In genomic region chr21:32377991-32378390, GRCh38 we compare ENCODE assay signal across 32 cellular contexts. TPM values are rescaled to one million over a fixed set of nuclear protein-coding genes. Genes with fewer than 3 reads are reported as not detected.
DNase-seq lines count a peak whose midpoint lies in the region; ATAC-seq and TF ChIP-seq lines count a peak whose summit lies in the region.
"Had no signal": no experiment of that assay in that cellular context is flagged by ENCODE, and none has a peak within 500 bp of the region (broad histone marks: within the 10 kb centered on the region; RNA-seq: fewer than 3 reads in every experiment).

No MANE protein-coding gene starts in this region.

- intact Hi-C loops in MCF 10A (cut with micrococcal nuclease) (no loop called here), mammary epithelial cell (cut with micrococcal nuclease) (no loop called here), sciatic nerve (cut with DNase I) (no loop called here), aorta (cut with DNase I) (no loop called here)

- H4K20me1 ChIP-seq in mammary epithelial cell (ENCODE audit: insufficient read depth, low read length), result no peaks in the 10 kb centered on the region

- CTCF ChIA-PET in MCF 10A (lab: Yijun Ruan, JAX) (no interaction called here), mammary epithelial cell (lab: Charles Lee; ENCODE audit: low non-redundant PET) (no interaction called here)

- DNase-seq in MCF 10A (ENCODE audit: unreplicated experiment) (no peak), mammary epithelial cell (no peak), sciatic nerve (ENCODE audit: low spot score) (no peak), aorta (no peak), NCI-H69 (lab: John Stamatoyannopoulos, UW) (no peak), SIG-M5 (lab: John Stamatoyannopoulos, UW) (no peak)
- DNase-seq: activated CD4-positive, alpha-beta T cell treated with anti-CD3 and anti-CD28 coated beads for 4 hours; amniotic stem cell; colonic mucosa; COR-L47; DMS53; effector memory CD4-positive, alpha-beta T cell; erythroblast; Kasumi-1; mesendoderm; MV-4-11; NCI-H1436; NCI-H2107; NCI-H345; NCI-H748 treated with DMSO at 0.1 percent for 48 hours; Right ventricle myocardium superior; small intestine; stomach had no signal

- BruUV-seq in MCF 10A (replicated peaks; lab: Mats Ljungman, UMichigan) (no TSS peak), mammary epithelial cell (replicated peaks; lab: Mats Ljungman, UMichigan) (no TSS peak)

- peak overlapping the region; percentile 39 for H3K27ac Mint-ChIP-seq in MCF 10A (ENCODE audit: low read depth, unreplicated experiment)
- H3K27ac Mint-ChIP-seq: activated T-helper 2 cell treated with anti-CD3 and anti-CD28 coated beads, Interferon-gamma antibody, Interleukin-2, Interleukin-4, amounts not matched to agents 10 μg/mL and 5 μg/mL and 100 μg/mL, durations not matched to agents 14 hours and 24 hours and 36 hours; type B pancreatic cell had no signal

- H3K4me1 Mint-ChIP-seq in MCF 10A (ENCODE audit: insufficient read depth, unreplicated experiment), result peaks cover 11% of the 10 kb centered on the region
- H3K4me1 Mint-ChIP-seq: activated naive CD4-positive, alpha-beta T cell treated with anti-CD3 and anti-CD28 coated beads, Interleukin-2, amount 50 U/mL, for 24 hours had no signal

- no peaks in the 10 kb centered on the region for H3K9me3 Mint-ChIP-seq in MCF 10A (ENCODE audit: unreplicated experiment)
- H3K9me3 Mint-ChIP-seq: activated naive CD4-positive, alpha-beta T cell treated with anti-CD3 and anti-CD28 coated beads, Interleukin-2, amount 50 U/mL, for 24 hours; activated T-helper 2 cell treated with anti-CD3 and anti-CD28 coated beads, Interferon-gamma antibody, Interleukin-2, Interleukin-4, amounts not matched to agents 10 μg/mL and 5 μg/mL and 100 μg/mL, durations not matched to agents 14 hours and 24 hours and 36 hours; type B pancreatic cell had no signal

- H3K4me3 ChIP-seq in mammary epithelial cell (replicated peaks in 1 of 3; ENCODE audit: insufficient read depth in 1 of 3, low read depth in 2 of 3, low read length in 3 of 3) (no peak overlapping the region), aorta (ENCODE audit: low read length in 2 of 2) (no peak overlapping the region)
- H3K4me3 ChIP-seq: colonic mucosa, stomach had no signal

- H3K4me2 ChIP-seq in mammary epithelial cell (ENCODE audit: insufficient read depth, low read depth, low read length), result no peak overlapping the region

- H3K27ac ChIP-seq in mammary epithelial cell (ENCODE audit: insufficient read depth, low read depth, low read length), result no peak overlapping the region
- peak overlapping the region; percentile 55 for H3K27ac ChIP-seq in layer of hippocampus (ENCODE audit: low read depth, low read length)
- peak overlapping the region; percentile 18 to 92 for H3K27ac ChIP-seq in aorta (ENCODE audit: low read depth in 1 of 2, low read length in 2 of 2)
- H3K27ac ChIP-seq: 22Rv1, colonic mucosa, stomach, VCaP had no signal

- H3K79me2 ChIP-seq in mammary epithelial cell (ENCODE audit: insufficient read depth, low read length), result peaks cover 76% of the 10 kb centered on the region

- no peaks in the 10 kb centered on the region for H3K27me3 ChIP-seq in mammary epithelial cell (ENCODE audit: insufficient read depth, low read length)
- no peaks in the 10 kb centered on the region for H3K27me3 ChIP-seq in layer of hippocampus (ENCODE audit: control insufficient read depth, insufficient read depth, low read length)
- H3K27me3 ChIP-seq in aorta (ENCODE audit: control insufficient read depth in 1 of 2, insufficient read depth in 2 of 2, low read length in 1 of 2), result no peaks in the 10 kb centered on the region
- H3K27me3 ChIP-seq: colonic mucosa, stomach had no signal

- ATAC-seq in sciatic nerve, result peak; percentile 27
- no peak for ATAC-seq in aorta (ENCODE audit: low FRiP score)
- no peak for ATAC-seq in HG03469 (IDR thresholded peaks at IDR 0.05; ENCODE audit: unreplicated experiment)
- ATAC-seq: left lobe of liver, Panc1 had no signal

- H3K27me3 Mint-ChIP-seq in MCF 10A (ENCODE audit: insufficient read depth, unreplicated experiment), result no peaks in the 10 kb centered on the region
- H3K27me3 Mint-ChIP-seq: activated naive CD4-positive, alpha-beta T cell treated with anti-CD3 and anti-CD28 coated beads, Interleukin-2, amount 50 U/mL, for 24 hours; type B pancreatic cell had no signal

- TF ChIP-seq CTCF in MCF 10A (IDR thresholded peaks at IDR 0.05; ENCODE audit: unreplicated experiment) (no peak), mammary epithelial cell (conservative IDR thresholded peaks at IDR 0.05 in 1 of 2, IDR thresholded peaks at IDR 0.05 in 1 of 2; ENCODE audit: extremely low read depth in 1 of 2, insufficient read depth in 1 of 2, low read depth in 1 of 2, low read length in 2 of 2) (no peak)

- H2AFZ ChIP-seq in mammary epithelial cell (ENCODE audit: low read depth, low read length), result no peak overlapping the region

- POLR2A ChIA-PET in MCF 10A (lab: Yijun Ruan, JAX), result no interaction called here

- in situ Hi-C loops in mammary epithelial cell (cut with MboI; ENCODE audit: low sequenced_read_pairs in 2 of 2), result loop anchor here in 1 of 2 donors (25.0 kb wide), 1 partner anchor 359 kb away; the partner anchor contains the start of gene SYNJ1

- H3K9me3 ChIP-seq in mammary epithelial cell (replicated peaks; ENCODE audit: insufficient read depth, low read length) (no peaks in the 10 kb centered on the region), aorta (ENCODE audit: control insufficient read depth, low read length) (no peaks in the 10 kb centered on the region)
- H3K9me3 ChIP-seq: colonic mucosa, stomach had no signal

- dilution Hi-C loops in mammary epithelial cell (cut with HindIII; ENCODE audit: low sequenced_read_pairs), result no loop called here

- no peak overlapping the region for H3K4me3 Mint-ChIP-seq in MCF 10A (ENCODE audit: unreplicated experiment)
- H3K4me3 Mint-ChIP-seq: activated naive CD4-positive, alpha-beta T cell treated with anti-CD3 and anti-CD28 coated beads, Interleukin-2, amount 50 U/mL, for 24 hours; type B pancreatic cell had no signal

- no peaks in the 10 kb centered on the region for H3K4me1 ChIP-seq in mammary epithelial cell (ENCODE audit: insufficient read depth, low read length)
- peaks cover 0 to 5% of the 10 kb centered on the region in 2 donors for H3K4me1 ChIP-seq in aorta (ENCODE audit: control insufficient read depth in 1 of 2, insufficient read depth in 2 of 2, low read length in 2 of 2)
- H3K4me1 ChIP-seq: colonic mucosa had no signal

- no peak overlapping the region for H3K9ac ChIP-seq in mammary epithelial cell (ENCODE audit: insufficient read depth, low read length)

- WGBS in mammary epithelial cell (ENCODE audit: low coverage, missing lambda C conversion rate), result 85% methylated on average over 7 of the region's 7 CpGs
- 77 to 80% methylated on average over 7 of the region's 7 CpGs for WGBS in aorta, 2 donors

- H3K36me3 ChIP-seq in mammary epithelial cell (ENCODE audit: insufficient read depth, low read length) (peaks cover 43% of the 10 kb centered on the region), aorta (ENCODE audit: control insufficient read depth in 1 of 2, insufficient read depth in 2 of 2, low read length in 1 of 2) (peaks cover 0 to 3% of the 10 kb centered on the region in 2 donors)

- peaks cover 89% of the 10 kb centered on the region for H3K36me3 Mint-ChIP-seq in MCF 10A (ENCODE audit: insufficient read depth, unreplicated experiment)

RNA-seq across cellular contexts. Expression of gene URB1, which starts 14.8 kb away (rescaled TPM):
- total RNA-seq in MCF 10A (2022) (32.3 and 43.5 TPM in 2 replicates), mammary epithelial cell (10 to 100 TPM; 32.2 to 36.4 TPM), sciatic nerve (30.4 TPM), aorta (10 to 100 TPM; 21.2 to 34.2 TPM)
- polyA plus RNA-seq in mammary epithelial cell (12.5 TPM), aorta (1 to 10 TPM; 2.0 to 4.7 TPM)
- 44.7 TPM for polyA minus RNA-seq in mammary epithelial cell

RNA-seq across cellular contexts. Expression of gene EVA1C, which starts 34.5 kb away (rescaled TPM):
- 16.8 and 22.2 TPM in 2 replicates for total RNA-seq in MCF 10A (2022)
- 10 to 100 TPM; 11.7 to 28.4 TPM for total RNA-seq in mammary epithelial cell
- polyA plus RNA-seq in mammary epithelial cell, result 22.2 TPM
- polyA minus RNA-seq in mammary epithelial cell, result 5.7 TPM
- 65.8 TPM for total RNA-seq in sciatic nerve
- 10 to 100 TPM; 48.6 to 72.6 TPM for total RNA-seq in aorta
- 100 to 1,000 TPM in 1 of 2 donors, 10 to 100 TPM in 1; 40.9 to 105 TPM for polyA plus RNA-seq in aorta
